8 cellular contexts compared by ENCODE assay signal in the genomic region with DNA sequence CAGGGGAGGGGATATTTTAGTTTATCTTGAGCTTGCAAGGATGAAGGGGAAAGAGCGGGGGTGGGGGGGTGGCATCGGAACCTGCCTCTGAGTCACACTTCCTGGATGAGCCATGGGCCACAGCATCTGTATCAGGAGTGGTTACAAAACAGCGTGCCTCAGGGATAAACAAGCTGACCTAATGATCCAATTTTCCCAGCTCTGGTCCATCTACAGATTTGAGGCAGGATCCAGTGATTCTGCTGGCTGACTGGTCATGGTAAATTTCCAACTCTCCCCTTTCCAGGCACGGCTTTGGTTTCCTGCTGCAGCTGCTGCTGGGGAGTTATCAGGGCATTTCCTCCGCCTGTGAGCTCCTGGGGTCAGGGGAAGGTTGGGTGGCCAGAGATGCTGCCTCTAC. TPM values are rescaled to one million over a fixed set of nuclear protein-coding genes. Genes with fewer than 3 reads are reported as not detected.
DNase-seq lines count a peak whose midpoint lies in the region; ATAC-seq and TF ChIP-seq lines count a peak whose summit lies in the region.

No MANE protein-coding gene starts in this region.

- CTCF ChIA-PET in AG04450 (lab: Charles Lee) = interaction anchor here (1.2 to 2.0 kb wide), 3 partner anchors 111 to 173 kb away, joined by 5 to 10 read pairs (median 7); no protein-coding TSS in a partner anchor

- H3K4me3 ChIP-seq in AG04450 (ENCODE audit: low read depth, low read length) = no peak overlapping the region

- TF ChIP-seq CTCF in AG04450 (IDR thresholded peaks at IDR 0.05; ENCODE audit: low read depth, low read length) = no peak

- H3K27me3 ChIP-seq in AG04450 (ENCODE audit: control insufficient read depth, insufficient read depth, low read length) = no peaks in the 10 kb centered on the region

- DNase-seq in AG04450 (ENCODE audit: low read depth, low spot score) = peak; percentile 87
- DNase-seq in MV-4-11 (lab: John Stamatoyannopoulos, UW) = peak; percentile 68
- DNase-seq in activated T-cell treated with anti-CD3 and anti-CD28 coated beads for 48 hours (ENCODE audit: low read depth) = peak; percentile 52
- peak; percentile 57 for DNase-seq in left cardiac atrium
- DNase-seq in stimulated activated CD8-positive, alpha-beta memory T cell treated with anti-CD3 and anti-CD28 coated beads, Interleukin-15, amount 100 ng/mL, for 4 hours (ENCODE audit: low read depth in 2 of 2) = peak; percentile 37 to 48
- DNase-seq in NCI-H510A (lab: John Stamatoyannopoulos, UW) = no peak
- DNase-seq in NAMALWA (ENCODE audit: low spot score) = no peak

- ATAC-seq in left cardiac atrium = peak in 1 of 2 donors; percentile 13
- no peak for ATAC-seq in GM21717 (IDR thresholded peaks at IDR 0.05; ENCODE audit: unreplicated experiment)

- intact Hi-C loops in left cardiac atrium (cut with DNase I) = no loop called here

- H3K27ac ChIP-seq in AG04450 (ENCODE audit: low read depth, low read length) = peak overlapping the region; percentile 77

- POLR2A ChIA-PET in AG04450 (lab: Yijun Ruan, JAX) = interaction anchor here (0.6 to 1.3 kb wide), 3 partner anchors 13 to 481 kb away, joined by 3 to 4 read pairs (median 3); partner anchors contain the start of gene ODC1

- H3K9me3 ChIP-seq in AG04450 (ENCODE audit: control insufficient read depth, insufficient read depth, low read length) = peaks cover 3% of the 10 kb centered on the region

RNA-seq across cellular contexts. Expression of gene HPCAL1, which starts 4.8 kb away (rescaled TPM):
- 14.4 and 19.7 TPM in 2 replicates for polyA plus RNA-seq in AG04450 (2011; rRNA removed)
- polyA minus RNA-seq in AG04450 (2011; rRNA and poly(A)+ RNA removed) = 8.5 and 13.4 TPM in 2 replicates
- total RNA-seq in left cardiac atrium = 10 to 100 TPM; 27.2 to 27.4 TPM

Comparison
In these comparisons a context has a peak if more than half of its experiments do, and no peak if none do; other contexts are left out.
1. DNase-seq: peak in AG04450 (single experiment), MV-4-11 (single experiment), activated T-cell treated with anti-CD3 and anti-CD28 coated beads for 48 hours (single experiment), left cardiac atrium (single experiment) and stimulated activated CD8-positive, alpha-beta memory T cell treated with anti-CD3 and anti-CD28 coated beads, Interleukin-15, amount 100 ng/mL, for 4 hours (2 of 2); none in NCI-H510A (single experiment) and NAMALWA (single experiment).